Comparison of ENCODE assay signal across 8 cellular contexts in the genomic region with DNA sequence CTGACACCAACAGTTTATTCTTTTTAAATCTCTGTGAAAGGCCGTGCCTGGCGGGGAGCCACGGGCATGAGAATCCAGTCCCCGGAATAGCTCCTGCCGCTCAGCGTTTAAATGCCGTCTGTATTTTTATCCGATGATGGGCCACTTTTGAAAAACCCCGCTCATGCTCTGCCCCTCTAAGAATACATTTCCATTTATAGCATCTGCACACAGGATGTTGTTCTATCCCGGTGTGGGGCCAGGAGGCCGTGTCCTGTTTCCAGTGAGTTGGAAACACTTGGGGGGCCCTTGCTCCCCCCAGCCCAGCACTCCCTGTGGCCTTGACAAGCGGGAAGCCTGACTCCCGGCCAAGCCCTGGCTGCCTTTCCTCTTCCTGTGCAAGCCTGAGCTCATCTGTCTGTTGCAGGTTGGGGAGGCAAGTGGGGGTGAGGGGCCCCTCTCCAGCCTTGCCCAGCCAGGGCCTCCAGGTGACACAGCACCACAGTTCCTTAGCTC. TPM values are rescaled to one million over a fixed set of nuclear protein-coding genes. Genes with fewer than 3 reads are reported as not detected.
DNase-seq lines count a peak whose midpoint lies in the region; ATAC-seq, FAIRE-seq and TF ChIP-seq lines count a peak whose summit lies in the region.

No MANE protein-coding gene starts in this region.

- peaks cover 26 to 32% of the 10 kb centered on the region in 2 donors for H3K4me1 Mint-ChIP-seq in stimulated activated naive B cell treated with anti-CD40 and anti-IgM and Interleukin-4, amounts not matched to agents 10 μg/mL and 1 μg/mL and 100 μg/mL, for 72 hours
- H3K4me1 Mint-ChIP-seq in activated CD4-positive, alpha-beta T cell treated with anti-CD3 and anti-CD28 coated beads, Interleukin-2, amount 10 ng/mL, durations not matched to agents 24 days and 14 days, result peaks cover 14% of the 10 kb centered on the region
- H3K4me1 Mint-ChIP-seq in activated naive CD8-positive, alpha-beta T cell treated with anti-CD3 and anti-CD28 coated beads for 36 hours, result peaks cover 27% of the 10 kb centered on the region

- no peaks in the 10 kb centered on the region for H3K9me1 ChIP-seq in endothelial cell of umbilical vein (replicated peaks; ENCODE audit: control insufficient read depth, extremely low read depth, insufficient read depth, low read length)

- peaks cover 71% of the 10 kb centered on the region for H3K4me1 ChIP-seq in endothelial cell of umbilical vein (ENCODE audit: control insufficient read depth, extremely low read depth, insufficient read depth, low read length)
- peaks cover 34 to 48% of the 10 kb centered on the region in 2 donors for H3K4me1 ChIP-seq in lung (ENCODE audit: control insufficient read depth in 2 of 2, insufficient read depth in 2 of 2, low read length in 2 of 2)
- no peaks in the 10 kb centered on the region for H3K4me1 ChIP-seq in A673 (ENCODE audit: insufficient read depth, low read length, poor library complexity, severe bottlenecking)

- WGBS in lung, 2 donors, result 27 to 40% methylated on average over 13 of the region's 13 CpGs

- peak overlapping the region; percentile 18 for H3K4me2 ChIP-seq in endothelial cell of umbilical vein (ENCODE audit: insufficient read depth, low read length)

- peaks cover 10 to 17% of the 10 kb centered on the region in 2 donors for H3K36me3 Mint-ChIP-seq in stimulated activated naive B cell treated with anti-CD40 and anti-IgM and Interleukin-4, amounts not matched to agents 10 μg/mL and 1 μg/mL and 100 μg/mL, for 72 hours
- H3K36me3 Mint-ChIP-seq in activated CD4-positive, alpha-beta T cell treated with anti-CD3 and anti-CD28 coated beads, Interleukin-2, amount 10 ng/mL, durations not matched to agents 24 days and 14 days (ENCODE audit: low read depth), result no peaks in the 10 kb centered on the region
- H3K36me3 Mint-ChIP-seq in activated naive CD8-positive, alpha-beta T cell treated with anti-CD3 and anti-CD28 coated beads for 36 hours, result no peaks in the 10 kb centered on the region

- H3K36me3 ChIP-seq in MG63 (peaks cover 29% of the 10 kb centered on the region), endothelial cell of umbilical vein (ENCODE audit: control insufficient read depth in 2 of 2, extremely low read depth in 1 of 2, insufficient read depth in 2 of 2, low read length in 2 of 2) (no peaks in the 10 kb centered on the region), lung (ENCODE audit: control insufficient read depth in 2 of 2, insufficient read depth in 2 of 2, low read length in 2 of 2) (no peaks in the 10 kb centered on the region), A673 (ENCODE audit: insufficient read depth, low read length, poor library complexity, severe bottlenecking) (no peaks in the 10 kb centered on the region)

- intact Hi-C loops in endothelial cell of umbilical vein (cut with micrococcal nuclease) (no loop called here), A673 (cut with micrococcal nuclease; ENCODE audit: unreplicated experiment) (no loop called here)
- intact Hi-C loops in activated CD4-positive, alpha-beta T cell treated with anti-CD3 and anti-CD28 coated beads, Interleukin-2, amount 10 ng/mL, durations not matched to agents 24 days and 14 days (cut with micrococcal nuclease), result no loop called here

- H3K4me3 ChIP-seq in MG63, result no peak overlapping the region
- H3K4me3 ChIP-seq in endothelial cell of umbilical vein (replicated peaks in 1 of 3; ENCODE audit: insufficient read depth in 1 of 3, low read depth in 1 of 3, low read length in 3 of 3), result no peak overlapping the region
- H3K4me3 ChIP-seq in lung, result no peak overlapping the region
- no peak overlapping the region for H3K4me3 ChIP-seq in A673 (ENCODE audit: low read depth, low read length, poor library complexity, severe bottlenecking)

- FAIRE-seq in endothelial cell of umbilical vein (lab: Jason Lieb, UNC), result peak; percentile 91

- no peaks in the 10 kb centered on the region for H4K20me1 ChIP-seq in endothelial cell of umbilical vein (replicated peaks; ENCODE audit: control insufficient read depth, extremely low read depth, insufficient read depth, low read length)

- H2AFZ ChIP-seq in endothelial cell of umbilical vein (ENCODE audit: low read depth, low read length), result peak overlapping the region; percentile 1

- H3K9ac ChIP-seq in endothelial cell of umbilical vein (replicated peaks; ENCODE audit: extremely low read depth, insufficient read depth, low read length), result peak overlapping the region; percentile 77

- no peak for TF ChIP-seq POLR2A in endothelial cell of umbilical vein (IDR thresholded peaks at IDR 0.05; ENCODE audit: low read depth, low read length)

- peak overlapping the region; percentile 87 for H3K27ac Mint-ChIP-seq in stimulated activated naive B cell treated with anti-CD40 and anti-IgM and Interleukin-4, amounts not matched to agents 10 μg/mL and 1 μg/mL and 100 μg/mL, for 72 hours
- no peak overlapping the region for H3K27ac Mint-ChIP-seq in activated CD4-positive, alpha-beta T cell treated with anti-CD3 and anti-CD28 coated beads, Interleukin-2, amount 10 ng/mL, durations not matched to agents 24 days and 14 days
- H3K27ac Mint-ChIP-seq in activated naive CD8-positive, alpha-beta T cell treated with anti-CD3 and anti-CD28 coated beads for 36 hours, result no peak overlapping the region

- CTCF ChIA-PET in endothelial cell of umbilical vein (lab: Charles Lee) (interaction anchor here (0.7 to 6.3 kb wide), 15 partner anchors 9 to 158 kb away, joined by 3 to 85 read pairs (median 5); a partner anchor contains a TSS), A673 (lab: Charles Lee) (no interaction called here)

- peak overlapping the region; percentile 46 to 67 for H3K4me3 Mint-ChIP-seq in stimulated activated naive B cell treated with anti-CD40 and anti-IgM and Interleukin-4, amounts not matched to agents 10 μg/mL and 1 μg/mL and 100 μg/mL, for 72 hours
- H3K4me3 Mint-ChIP-seq in activated CD4-positive, alpha-beta T cell treated with anti-CD3 and anti-CD28 coated beads, Interleukin-2, amount 10 ng/mL, durations not matched to agents 24 days and 14 days, result no peak overlapping the region
- no peak overlapping the region for H3K4me3 Mint-ChIP-seq in activated naive CD8-positive, alpha-beta T cell treated with anti-CD3 and anti-CD28 coated beads for 36 hours

- H3K79me2 ChIP-seq in endothelial cell of umbilical vein (ENCODE audit: control insufficient read depth, insufficient read depth, low read length), result peaks cover 24% of the 10 kb centered on the region

- H3K27ac ChIP-seq in endothelial cell of umbilical vein (ENCODE audit: insufficient read depth, low read depth, low read length) (peak overlapping the region; percentile 94), lung (ENCODE audit: low read depth in 1 of 2, low read length in 1 of 2) (peak overlapping the region; percentile 73 to 94), A673 (ENCODE audit: low read depth, low read length, poor library complexity, severe bottlenecking) (no peak overlapping the region)

- TF ChIP-seq CTCF in endothelial cell of umbilical vein (IDR thresholded peaks at IDR 0.05; ENCODE audit: extremely low read depth in 1 of 2, insufficient read depth in 1 of 2, low read depth in 1 of 2, low read length in 2 of 2), result no peak
- TF ChIP-seq CTCF in lung (IDR thresholded peaks at IDR 0.05; ENCODE audit: control extremely low read depth, extremely low read depth), result no peak
- TF ChIP-seq CTCF in A673 (conservative IDR thresholded peaks at IDR 0.05; ENCODE audit: low read depth, low read length), result no peak

- POLR2A ChIA-PET in endothelial cell of umbilical vein (lab: Charles Lee) (interaction anchor here (0.6 to 4.8 kb wide), 7 partner anchors 14 to 124 kb away, joined by 3 to 23 read pairs (median 6); a partner anchor contains a TSS), A673 (lab: Charles Lee; ENCODE audit: low non-redundant PET) (no interaction called here)

- dilution Hi-C loops in endothelial cell of umbilical vein (cut with MboI; ENCODE audit: extremely low pct_ligation_motif_present, low sequenced_read_pairs), result no loop called here

- ATAC-seq in lung (ENCODE audit: insufficient read depth, low FRiP score) (no peak), HG02678 (IDR thresholded peaks at IDR 0.05; ENCODE audit: unreplicated experiment) (no peak)
- peak in 1 of 2 donors; percentile 2 for ATAC-seq in stimulated activated naive B cell treated with anti-CD40 and anti-IgM and Interleukin-4, amounts not matched to agents 10 μg/mL and 1 μg/mL and 100 μg/mL, for 72 hours (replicated peaks)

- H3K27me3 ChIP-seq in MG63 (no peaks in the 10 kb centered on the region), endothelial cell of umbilical vein (ENCODE audit: control insufficient read depth in 2 of 2, insufficient read depth in 2 of 2, low read length in 2 of 2) (no peaks in the 10 kb centered on the region), lung (ENCODE audit: control insufficient read depth, insufficient read depth) (no peaks in the 10 kb centered on the region), A673 (replicated peaks; ENCODE audit: insufficient read depth, low read depth, low read length, poor library complexity) (no peaks in the 10 kb centered on the region)

- H3K27me3 Mint-ChIP-seq in stimulated activated naive B cell treated with anti-CD40 and anti-IgM and Interleukin-4, amounts not matched to agents 10 μg/mL and 1 μg/mL and 100 μg/mL, for 72 hours, result no peaks in the 10 kb centered on the region
- H3K27me3 Mint-ChIP-seq in activated CD4-positive, alpha-beta T cell treated with anti-CD3 and anti-CD28 coated beads, Interleukin-2, amount 10 ng/mL, durations not matched to agents 24 days and 14 days, result no peaks in the 10 kb centered on the region
- no peaks in the 10 kb centered on the region for H3K27me3 Mint-ChIP-seq in activated naive CD8-positive, alpha-beta T cell treated with anti-CD3 and anti-CD28 coated beads for 36 hours

- DNase-seq in MG63 (peak; percentile 49), endothelial cell of umbilical vein (ENCODE audit: low read depth, low spot score) (peak; percentile 90), lung (ENCODE audit: low spot score) (no peak), A673 (ENCODE audit: low spot score) (no peak)
- DNase-seq in stimulated activated naive B cell treated with anti-CD40 and anti-IgM and Interleukin-4, amounts not matched to agents 10 μg/mL and 1 μg/mL and 100 μg/mL, for 72 hours, result no peak
- no peak for DNase-seq in activated CD4-positive, alpha-beta T cell treated with anti-CD3 and anti-CD28 coated beads, Interleukin-2, amount 10 ng/mL, durations not matched to agents 24 days and 14 days
- DNase-seq in activated naive CD8-positive, alpha-beta T cell treated with anti-CD3 and anti-CD28 coated beads for 36 hours, result no peak

- H3K9me3 ChIP-seq in MG63 (no peaks in the 10 kb centered on the region), endothelial cell of umbilical vein (replicated peaks; ENCODE audit: control insufficient read depth, insufficient read depth, low read length) (no peaks in the 10 kb centered on the region), lung (ENCODE audit: control insufficient read depth in 2 of 2, insufficient read depth in 1 of 2, low read length in 1 of 2) (no peaks in the 10 kb centered on the region), A673 (ENCODE audit: low read depth, low read length, poor library complexity, severe bottlenecking) (no peaks in the 10 kb centered on the region)

- H3K9me3 Mint-ChIP-seq in stimulated activated naive B cell treated with anti-CD40 and anti-IgM and Interleukin-4, amounts not matched to agents 10 μg/mL and 1 μg/mL and 100 μg/mL, for 72 hours, result no peaks in the 10 kb centered on the region
- H3K9me3 Mint-ChIP-seq in activated CD4-positive, alpha-beta T cell treated with anti-CD3 and anti-CD28 coated beads, Interleukin-2, amount 10 ng/mL, durations not matched to agents 24 days and 14 days, result no peaks in the 10 kb centered on the region
- no peaks in the 10 kb centered on the region for H3K9me3 Mint-ChIP-seq in activated naive CD8-positive, alpha-beta T cell treated with anti-CD3 and anti-CD28 coated beads for 36 hours

- BruUV-seq in endothelial cell of umbilical vein (replicated peaks; lab: Mats Ljungman, UMichigan) (no TSS peak), A673 (replicated peaks; lab: Mats Ljungman, UMichigan) (no TSS peak)

RNA-seq across cellular contexts. Expression of a gene that starts 39.0 kb away (rescaled TPM):
- 65.6 and 98.8 TPM in 2 replicates for total RNA-seq in MG63 (2014; rRNA removed; shearing (Covaris generic); ENCODE audit: low replicate concordance)
- 105 and 118 TPM in 2 replicates for total RNA-seq in endothelial cell of umbilical vein
- polyA plus RNA-seq in endothelial cell of umbilical vein, result 109 and 115 TPM in 2 replicates
- 84.9 and 98.4 TPM in 2 replicates for polyA plus RNA-seq in endothelial cell of umbilical vein (2011; cell fraction: cytosol; rRNA removed)
- 63.2 and 75.9 TPM in 2 replicates for polyA plus RNA-seq in endothelial cell of umbilical vein (2011; cell fraction: nucleus; rRNA removed)
- polyA plus RNA-seq in endothelial cell of umbilical vein (2012), result 101 and 105 TPM in 2 replicates
- 189 and 212 TPM in 2 replicates for polyA minus RNA-seq in endothelial cell of umbilical vein
- polyA minus RNA-seq in endothelial cell of umbilical vein (2011; cell fraction: cytosol; rRNA and poly(A)+ RNA removed), result 41.4 TPM
- polyA minus RNA-seq in endothelial cell of umbilical vein (2011; cell fraction: nucleus; rRNA and poly(A)+ RNA removed), result 62.9 and 76.6 TPM in 2 replicates
- 100 to 1,000 TPM in 1 of 2 donors, 10 to 100 TPM in 1; 62.2 to 215 TPM for total RNA-seq in lung
- 100 to 1,000 TPM; 122 to 204 TPM for polyA plus RNA-seq in lung
- total RNA-seq in A673 (2021), result 44.2 and 48.7 TPM in 2 replicates
- 47.1 and 47.3 TPM in 2 replicates for total RNA-seq in activated CD4-positive, alpha-beta T cell treated with anti-CD3 and anti-CD28 coated beads, Interleukin-2, amount 10 ng/mL, durations not matched to agents 24 days and 14 days
- total RNA-seq in activated naive CD8-positive, alpha-beta T cell treated with anti-CD3 and anti-CD28 coated beads for 36 hours, result 10 to 100 TPM; 45.9 to 46.9 TPM

Comparison
In these comparisons a context has a peak if more than half of its experiments do, and no peak if none do; other contexts are left out.
1. DNase-seq: peak in MG63 (single experiment) and endothelial cell of umbilical vein (single experiment); none in lung (single experiment), stimulated activated naive B cell treated with anti-CD40 and anti-IgM and Interleukin-4, amounts not matched to agents 10 μg/mL and 1 μg/mL and 100 μg/mL, for 72 hours (single experiment), A673 (single experiment), activated CD4-positive, alpha-beta T cell treated with anti-CD3 and anti-CD28 coated beads, Interleukin-2, amount 10 ng/mL, durations not matched to agents 24 days and 14 days (single experiment) and activated naive CD8-positive, alpha-beta T cell treated with anti-CD3 and anti-CD28 coated beads for 36 hours (single experiment).
2. H3K4me3 Mint-ChIP-seq: peak in stimulated activated naive B cell treated with anti-CD40 and anti-IgM and Interleukin-4, amounts not matched to agents 10 μg/mL and 1 μg/mL and 100 μg/mL, for 72 hours (2 of 2); none in activated CD4-positive, alpha-beta T cell treated with anti-CD3 and anti-CD28 coated beads, Interleukin-2, amount 10 ng/mL, durations not matched to agents 24 days and 14 days (single experiment) and activated naive CD8-positive, alpha-beta T cell treated with anti-CD3 and anti-CD28 coated beads for 36 hours (single experiment).